ENCODE assay signal across 1 cellular context in genomic region chr3:111872948-111873347, GRCh38.
TF ChIP-seq lines count a peak whose summit lies in the region.

No MANE protein-coding gene starts in this region.

TF ChIP-seq in GM23338, 12 proteins besides CTCF, POLR2A, EP300 and RAD21 (continued from another document):
- TF ChIP-seq ZNF462 (CRISPR knock-in tag; IDR thresholded peaks at IDR 0.05): no peak
- TF ChIP-seq NANOG (IDR thresholded peaks at IDR 0.05; ENCODE audit: borderline replicate concordance): no peak
- TF ChIP-seq REST (IDR thresholded peaks at IDR 0.05; ENCODE audit: unreplicated experiment): no peak
- TF ChIP-seq CREB1 (CRISPR knock-in tag; IDR thresholded peaks at IDR 0.05; ENCODE audit: low read depth): no peak
- TF ChIP-seq ETS1 (IDR thresholded peaks at IDR 0.05): no peak
- no peak for TF ChIP-seq STAT1 (IDR thresholded peaks at IDR 0.05; ENCODE audit: unreplicated experiment)
- no peak for TF ChIP-seq ZNF331 (CRISPR knock-in tag; IDR thresholded peaks at IDR 0.05; ENCODE audit: low read depth)
- no peak for TF ChIP-seq EZH2 (IDR thresholded peaks at IDR 0.05; ENCODE audit: low read depth, unreplicated experiment)
- no peak for TF ChIP-seq EZH2phosphoT487 (IDR thresholded peaks at IDR 0.05; ENCODE audit: unreplicated experiment)
- TF ChIP-seq ZNF114 (CRISPR knock-in tag; IDR thresholded peaks at IDR 0.05): no peak
- no peak for TF ChIP-seq POLR2AphosphoS5 (IDR thresholded peaks at IDR 0.05; ENCODE audit: low read depth)
TF ChIP-seq in GM23338: peak in this region for 0.
